In genomic region chr2:43197568-43197896, GRCh38 we compare ENCODE assay signal across 14 cellular contexts. TPM values are rescaled to one million over a fixed set of nuclear protein-coding genes. Genes with fewer than 3 reads are reported as not detected.
DNase-seq lines count a peak whose midpoint lies in the region; ATAC-seq and TF ChIP-seq lines count a peak whose summit lies in the region.
"Had no signal": no experiment of that assay in that cellular context is flagged by ENCODE, and none has a peak within 500 bp of the region (broad histone marks: within the 10 kb centered on the region; RNA-seq: fewer than 3 reads in every experiment).

No MANE protein-coding gene starts in this region.

- in situ Hi-C loops in transverse colon (cut with MboI; ENCODE audit: low pct_ligation_motif_present in 1 of 4, low pct_unique_long_range_greater_than_20kb in 1 of 4, low sequenced_read_pairs in 3 of 4) = no loop called here

- CTCF ChIA-PET in T-cell (lab: Charles Lee) = interaction anchor here in 1 of 2 donors (0.5 kb wide), 1 partner anchor 32 kb away, joined by 3 read pairs; no protein-coding TSS in a partner anchor

- intact Hi-C loops in CD14-positive monocyte (cut with micrococcal nuclease) (no loop called here), transverse colon (cut with DNase I; ENCODE audit: low total_unique reads) (no loop called here)

- no peak overlapping the region for H3K9ac ChIP-seq in endodermal cell (ENCODE audit: extremely low read depth, low read length, poor library complexity, severe bottlenecking)

- H3K27ac Mint-ChIP-seq in activated T-cell treated with anti-CD3 and anti-CD28 coated beads, Interleukin-2, amount 50 U/mL, for 72 hours = peak overlapping the region; percentile 51
- no peak overlapping the region for H3K27ac Mint-ChIP-seq in activated T-cell treated with anti-CD3 and anti-CD28 coated beads, Interleukin-2, amount 50 U/mL, for 24 hours
- H3K27ac Mint-ChIP-seq in T-cell = peak overlapping the region; percentile 94 to 95
- H3K27ac Mint-ChIP-seq in endodermal cell = peak overlapping the region; percentile 8
- H3K27ac Mint-ChIP-seq in stimulated activated memory B cell treated with anti-CD40 and anti-IgM and Interleukin-4, amounts not matched to agents 10 μg/mL and 1 μg/mL and 100 μg/mL, for 72 hours = peak overlapping the region; percentile 84
- peak overlapping the region in 1 of 7 donors; percentile 52 for H3K27ac Mint-ChIP-seq in CD14-positive monocyte

- no peaks in the 10 kb centered on the region for H3K27me3 Mint-ChIP-seq in activated T-cell treated with anti-CD3 and anti-CD28 coated beads, Interleukin-2, amount 50 U/mL, for 72 hours (ENCODE audit: low read depth)
- H3K27me3 Mint-ChIP-seq in activated T-cell treated with anti-CD3 and anti-CD28 coated beads, Interleukin-2, amount 50 U/mL, for 24 hours = no peaks in the 10 kb centered on the region
- H3K27me3 Mint-ChIP-seq in T-cell (no peaks in the 10 kb centered on the region), endodermal cell (ENCODE audit: insufficient read depth) (no peaks in the 10 kb centered on the region), CD14-positive monocyte (ENCODE audit: low read depth in 3 of 3) (peaks cover 0 to 3% (median 0%) of the 10 kb centered on the region in 3 donors)
- no peaks in the 10 kb centered on the region for H3K27me3 Mint-ChIP-seq in stimulated activated memory B cell treated with anti-CD40 and anti-IgM and Interleukin-4, amounts not matched to agents 10 μg/mL and 1 μg/mL and 100 μg/mL, for 72 hours

- peak overlapping the region; percentile 58 to 76 for H3K4me3 Mint-ChIP-seq in activated T-cell treated with anti-CD3 and anti-CD28 coated beads, Interleukin-2, amount 50 U/mL, for 72 hours
- no peak overlapping the region for H3K4me3 Mint-ChIP-seq in activated T-cell treated with anti-CD3 and anti-CD28 coated beads, Interleukin-2, amount 50 U/mL, for 24 hours
- H3K4me3 Mint-ChIP-seq in T-cell = peak overlapping the region in 1 of 3 donors; percentile 83
- no peak overlapping the region for H3K4me3 Mint-ChIP-seq in endodermal cell
- no peak overlapping the region for H3K4me3 Mint-ChIP-seq in stimulated activated memory B cell treated with anti-CD40 and anti-IgM and Interleukin-4, amounts not matched to agents 10 μg/mL and 1 μg/mL and 100 μg/mL, for 72 hours
- H3K4me3 Mint-ChIP-seq in CD14-positive monocyte = no peak overlapping the region

- TF ChIP-seq CTCF in endodermal cell (conservative IDR thresholded peaks at IDR 0.05) (no peak), CD14-positive monocyte (IDR thresholded peaks at IDR 0.05) (no peak), transverse colon (IDR thresholded peaks at IDR 0.05) (no peak)

- peaks cover 0 to 3% of the 10 kb centered on the region in 2 donors for H3K36me3 Mint-ChIP-seq in activated T-cell treated with anti-CD3 and anti-CD28 coated beads, Interleukin-2, amount 50 U/mL, for 72 hours (ENCODE audit: insufficient read depth in 2 of 2)
- no peaks in the 10 kb centered on the region for H3K36me3 Mint-ChIP-seq in activated T-cell treated with anti-CD3 and anti-CD28 coated beads, Interleukin-2, amount 50 U/mL, for 24 hours (ENCODE audit: low read depth)
- H3K36me3 Mint-ChIP-seq in T-cell (no peaks in the 10 kb centered on the region), endodermal cell (ENCODE audit: low read depth) (no peaks in the 10 kb centered on the region), CD14-positive monocyte (peaks cover 3 to 5% of the 10 kb centered on the region in 2 donors)
- no peaks in the 10 kb centered on the region for H3K36me3 Mint-ChIP-seq in stimulated activated memory B cell treated with anti-CD40 and anti-IgM and Interleukin-4, amounts not matched to agents 10 μg/mL and 1 μg/mL and 100 μg/mL, for 72 hours

- H3K4me1 ChIP-seq in endodermal cell (ENCODE audit: control insufficient read depth, insufficient read depth, low read length) (peaks cover 14% of the 10 kb centered on the region), transverse colon (peaks cover 11 to 39% (median 32%) of the 10 kb centered on the region in 4 donors)

- no peak overlapping the region for H3K4me3 ChIP-seq in endodermal cell (ENCODE audit: low read length)
- no peak overlapping the region for H3K4me3 ChIP-seq in transverse colon
- H3K4me3 ChIP-seq: stomach had no signal

- WGBS in endodermal cell (ENCODE audit: insufficient coverage in 1 of 2, insufficient read length in 1 of 2), 2 experiments = 88% methylated on average over 5 of the region's 5 CpGs; no CpG with 5 or more reads in 1 of the 2 experiments
- 83 to 100% methylated on average over 1 to 5 of the region's 5 CpGs for WGBS in transverse colon (ENCODE audit: low coverage in 1 of 2), 2 donors

- H3K9me3 ChIP-seq in endodermal cell (ENCODE audit: control insufficient read depth, low read length) = no peaks in the 10 kb centered on the region
- H3K9me3 ChIP-seq in transverse colon = no peaks in the 10 kb centered on the region
- H3K9me3 ChIP-seq: stomach had no signal

- TF ChIP-seq EP300 in transverse colon (IDR thresholded peaks at IDR 0.05; ENCODE audit: low read depth) = no peak

- no peak for ATAC-seq in activated T-cell treated with anti-CD3 and anti-CD28 coated beads, Interleukin-2, amount 50 U/mL, for 72 hours (replicated peaks in 1 of 2)
- no peak for ATAC-seq in T-cell (replicated peaks in 1 of 4)
- no peak for ATAC-seq in stimulated activated memory B cell treated with anti-CD40 and anti-IgM and Interleukin-4, amounts not matched to agents 10 μg/mL and 1 μg/mL and 100 μg/mL, for 72 hours
- ATAC-seq: activated CD4-positive, CD25-positive, alpha-beta regulatory T cell treated with anti-CD3 and anti-CD28 coated beads, Interleukin-2, amount 50 U/mL, for 24 hours; left lobe of liver had no signal

- H3K27ac ChIP-seq in endodermal cell (ENCODE audit: low read depth, low read length) (no peak overlapping the region), transverse colon (no peak overlapping the region)

- no peaks in the 10 kb centered on the region for H3K27me3 ChIP-seq in endodermal cell (ENCODE audit: control insufficient read depth, insufficient read depth, low read length, poor library complexity, severe bottlenecking)
- no peaks in the 10 kb centered on the region for H3K27me3 ChIP-seq in transverse colon
- H3K27me3 ChIP-seq: stomach had no signal

- POLR2A ChIA-PET in T-cell (lab: Charles Lee) = interaction anchor here in 1 of 2 donors (0.6 kb wide), 1 partner anchor 21 kb away, joined by 4 read pairs; no protein-coding TSS in a partner anchor

- no peaks in the 10 kb centered on the region for H3K9me3 Mint-ChIP-seq in activated T-cell treated with anti-CD3 and anti-CD28 coated beads, Interleukin-2, amount 50 U/mL, for 72 hours
- peaks cover 2% of the 10 kb centered on the region for H3K9me3 Mint-ChIP-seq in activated T-cell treated with anti-CD3 and anti-CD28 coated beads, Interleukin-2, amount 50 U/mL, for 24 hours
- H3K9me3 Mint-ChIP-seq in T-cell (peaks cover 0 to 3% (median 0%) of the 10 kb centered on the region in 3 donors), endodermal cell (no peaks in the 10 kb centered on the region), CD14-positive monocyte (peaks cover 0 to 2% (median 0%) of the 10 kb centered on the region in 7 donors)
- peaks cover 3% of the 10 kb centered on the region for H3K9me3 Mint-ChIP-seq in stimulated activated memory B cell treated with anti-CD40 and anti-IgM and Interleukin-4, amounts not matched to agents 10 μg/mL and 1 μg/mL and 100 μg/mL, for 72 hours

- H3K4me1 Mint-ChIP-seq in activated T-cell treated with anti-CD3 and anti-CD28 coated beads, Interleukin-2, amount 50 U/mL, for 72 hours (ENCODE audit: low read depth) = peaks cover 53% of the 10 kb centered on the region
- peaks cover 60% of the 10 kb centered on the region for H3K4me1 Mint-ChIP-seq in activated T-cell treated with anti-CD3 and anti-CD28 coated beads, Interleukin-2, amount 50 U/mL, for 24 hours (ENCODE audit: low read depth)
- H3K4me1 Mint-ChIP-seq in T-cell (peaks cover 63 to 73% (median 67%) of the 10 kb centered on the region in 3 donors), endodermal cell (peaks cover 28% of the 10 kb centered on the region), CD14-positive monocyte (peaks cover 66% of the 10 kb centered on the region)
- peaks cover 47% of the 10 kb centered on the region for H3K4me1 Mint-ChIP-seq in stimulated activated memory B cell treated with anti-CD40 and anti-IgM and Interleukin-4, amounts not matched to agents 10 μg/mL and 1 μg/mL and 100 μg/mL, for 72 hours

- H3K36me3 ChIP-seq in endodermal cell (ENCODE audit: control insufficient read depth, insufficient read depth, low read length) = no peaks in the 10 kb centered on the region
- H3K36me3 ChIP-seq in transverse colon = no peaks in the 10 kb centered on the region
- H3K36me3 ChIP-seq: stomach had no signal

- no peak for TF ChIP-seq POLR2A in transverse colon (IDR thresholded peaks at IDR 0.05)

- DNase-seq in activated T-cell treated with anti-CD3 and anti-CD28 coated beads, Interleukin-2, amount 50 U/mL, for 72 hours = no peak
- no peak for DNase-seq in activated T-cell treated with anti-CD3 and anti-CD28 coated beads, Interleukin-2, amount 50 U/mL, for 24 hours
- DNase-seq in T-cell (no peak), endodermal cell (peak; percentile 54), CD14-positive monocyte (ENCODE audit: low spot score) (no peak), transverse colon (no peak), NCI-H1694 (lab: John Stamatoyannopoulos, UW) (no peak)
- DNase-seq: COR-L47, NCI-H1417 treated with DMSO at 0.1 percent for 48 hours, NCI-H2227 treated with DMSO at 0.1 percent for 48 hours, stomach had no signal

RNA-seq across cellular contexts. Expression of gene ZFP36L2, which starts 28.9 kb away (rescaled TPM):
- total RNA-seq in activated T-cell treated with anti-CD3 and anti-CD28 coated beads, Interleukin-2, amount 50 U/mL, for 72 hours = 10 to 100 TPM; 70.8 to 86.4 TPM
- total RNA-seq in T-cell (100 to 1,000 TPM; 329 to 974 (median 377) TPM), endodermal cell (100 to 1,000 TPM in 1 of 2 donors, 10 to 100 TPM in 1; 77.1 to 114 TPM), transverse colon (100 to 1,000 TPM; 114 to 305 (median 208) TPM)
- polyA plus RNA-seq in endodermal cell (2013, experiment 1 of 2) = 59.2 TPM
- 48.7 TPM for polyA plus RNA-seq in endodermal cell (2013, experiment 2 of 2)
- polyA plus RNA-seq in CD14-positive monocyte = 10 to 100 TPM; 84.4 to 88.3 TPM

Comparison
In these comparisons a context has a peak if more than half of its experiments do, and no peak if none do; other contexts are left out.
1. H3K4me3 Mint-ChIP-seq: peak in activated T-cell treated with anti-CD3 and anti-CD28 coated beads, Interleukin-2, amount 50 U/mL, for 72 hours (2 of 2); none in activated T-cell treated with anti-CD3 and anti-CD28 coated beads, Interleukin-2, amount 50 U/mL, for 24 hours (single experiment), endodermal cell (single experiment), stimulated activated memory B cell treated with anti-CD40 and anti-IgM and Interleukin-4, amounts not matched to agents 10 μg/mL and 1 μg/mL and 100 μg/mL, for 72 hours (single experiment) and CD14-positive monocyte (0 of 2).